In the genomic region with DNA sequence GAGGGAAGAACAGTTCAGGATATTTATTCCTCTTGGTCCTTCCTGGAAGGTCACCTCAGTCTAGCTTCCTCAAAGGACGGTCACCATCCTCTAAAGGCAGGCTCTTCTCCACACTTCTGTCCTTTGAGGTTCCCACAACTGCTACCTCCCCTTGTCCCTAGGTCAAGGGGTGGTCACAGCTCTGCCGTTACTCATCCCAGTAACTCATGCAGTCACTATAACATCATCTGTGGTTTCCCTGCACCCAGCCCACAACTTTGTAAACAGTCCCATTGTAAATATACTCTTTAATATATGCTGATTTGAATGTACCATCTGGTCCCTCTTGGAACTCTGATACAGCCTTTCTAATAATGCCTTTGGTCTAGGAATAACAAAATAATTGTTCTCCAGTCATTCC, we compare ENCODE assay signal across 15 cellular contexts.
DNase-seq lines count a peak whose midpoint lies in the region; ATAC-seq and TF ChIP-seq lines count a peak whose summit lies in the region.
"Had no signal": no experiment of that assay in that cellular context is flagged by ENCODE, and none has a peak within 500 bp of the region (broad histone marks: within the 10 kb centered on the region; RNA-seq: fewer than 3 reads in every experiment).

No MANE protein-coding gene starts in this region.

- intact Hi-C loops in lower lobe of right lung (cut with DNase I) (no loop called here), left lung (cut with DNase I) (no loop called here)

- peak; percentile 23 for DNase-seq in NCI-H2107 treated with DMSO at 0.1 percent for 48 hours (lab: John Stamatoyannopoulos, UW; ENCODE audit: unreplicated experiment)
- no peak for DNase-seq in NCI-H2107 (lab: John Stamatoyannopoulos, UW)
- DNase-seq in DMS 273 (lab: John Stamatoyannopoulos, UW; ENCODE audit: unreplicated experiment), result peak; percentile 51
- peak; percentile 43 for DNase-seq in MG63
- peak; percentile 35 to 69 for DNase-seq in fibroblast of lung (ENCODE audit: low read depth in 2 of 2)
- DNase-seq in lower lobe of right lung, result no peak
- DNase-seq in left lung, result no peak
- DNase-seq in MM.1S, result no peak
- DNase-seq: CD8-positive, alpha-beta T cell; left ventricle myocardium inferior; naive thymus-derived CD8-positive, alpha-beta T cell; NCI-H1105; NCI-H446; upper lobe of right lung had no signal

- no peaks in the 10 kb centered on the region for H3F3A ChIP-seq in MM.1S (ENCODE audit: insufficient read depth, low read length)

- ATAC-seq in lower lobe of right lung (no peak), left lung (no peak)
- ATAC-seq: CD8-positive, alpha-beta T cell; naive thymus-derived CD8-positive, alpha-beta T cell; SK-N-SH treated with all-trans-retinoic acid at 6 μM for 48 hours; upper lobe of right lung had no signal

- H2AFZ ChIP-seq in fibroblast of lung (ENCODE audit: low read length), result no peak overlapping the region
- H2AFZ ChIP-seq in MM.1S (ENCODE audit: low read length), result no peak overlapping the region

- H3K9me3 ChIP-seq in MG63 (no peaks in the 10 kb centered on the region), fibroblast of lung (ENCODE audit: control insufficient read depth, insufficient read depth, low read depth, low read length) (no peaks in the 10 kb centered on the region), lower lobe of right lung (no peaks in the 10 kb centered on the region), left lung (no peaks in the 10 kb centered on the region), MM.1S (replicated peaks; ENCODE audit: insufficient read depth, low read length) (no peaks in the 10 kb centered on the region)
- H3K9me3 ChIP-seq: upper lobe of right lung had no signal

- no peaks in the 10 kb centered on the region for H3K79me2 ChIP-seq in fibroblast of lung (ENCODE audit: control insufficient read depth, insufficient read depth, low read length)
- no peaks in the 10 kb centered on the region for H3K79me2 ChIP-seq in MM.1S (ENCODE audit: low read length)

- no peak overlapping the region for H3K4me3 ChIP-seq in MG63
- H3K4me3 ChIP-seq in fibroblast of lung (replicated peaks in 1 of 4; ENCODE audit: control extremely low read depth in 1 of 4, insufficient read depth in 1 of 4, low read depth in 3 of 4, low read length in 4 of 4), result no peak overlapping the region
- H3K4me3 ChIP-seq in lower lobe of right lung, result no peak overlapping the region
- H3K4me3 ChIP-seq in left lung, result no peak overlapping the region
- no peak overlapping the region for H3K4me3 ChIP-seq in MM.1S (ENCODE audit: low read length)
- H3K4me3 ChIP-seq: left ventricle myocardium inferior, upper lobe of right lung had no signal

- no peak overlapping the region for H3K27ac ChIP-seq in fibroblast of lung (ENCODE audit: insufficient read depth, low read length)
- no peak overlapping the region for H3K27ac ChIP-seq in lower lobe of right lung
- no peak overlapping the region for H3K27ac ChIP-seq in left lung
- H3K27ac ChIP-seq in MM.1S (ENCODE audit: low read length), result no peak overlapping the region
- H3K27ac ChIP-seq: left ventricle myocardium inferior, upper lobe of right lung had no signal

- TF ChIP-seq CTCF in fibroblast of lung (conservative IDR thresholded peaks at IDR 0.05 in 1 of 2, IDR thresholded peaks at IDR 0.05 in 1 of 2; ENCODE audit: low read depth in 1 of 2, low read length in 2 of 2) (no peak), lower lobe of right lung (IDR thresholded peaks at IDR 0.05) (no peak), left lung (IDR thresholded peaks at IDR 0.05) (no peak), MM.1S (IDR thresholded peaks at IDR 0.05; ENCODE audit: low read length) (no peak)

- peaks cover 5% of the 10 kb centered on the region for H3K4me1 ChIP-seq in fibroblast of lung (ENCODE audit: control insufficient read depth, extremely low read depth, insufficient read depth, low read length)
- H3K4me1 ChIP-seq in lower lobe of right lung, result no peaks in the 10 kb centered on the region
- H3K4me1 ChIP-seq in left lung, result no peaks in the 10 kb centered on the region
- H3K4me1 ChIP-seq in MM.1S (ENCODE audit: low read length), result no peaks in the 10 kb centered on the region
- H3K4me1 ChIP-seq: left ventricle myocardium inferior, upper lobe of right lung had no signal

- H3K9ac ChIP-seq in fibroblast of lung (ENCODE audit: insufficient read depth, low read length) (no peak overlapping the region), MM.1S (ENCODE audit: low read length) (no peak overlapping the region)

- H3K27me3 ChIP-seq in MG63, result no peaks in the 10 kb centered on the region
- no peaks in the 10 kb centered on the region for H3K27me3 ChIP-seq in fibroblast of lung (ENCODE audit: control insufficient read depth, insufficient read depth, low read length)
- no peaks in the 10 kb centered on the region for H3K27me3 ChIP-seq in lower lobe of right lung (ENCODE audit: low read depth)
- no peaks in the 10 kb centered on the region for H3K27me3 ChIP-seq in left lung
- no peaks in the 10 kb centered on the region for H3K27me3 ChIP-seq in MM.1S (replicated peaks; ENCODE audit: insufficient read depth, low read length)
- H3K27me3 ChIP-seq: upper lobe of right lung had no signal

- H3K4me2 ChIP-seq in fibroblast of lung (ENCODE audit: extremely low read depth, insufficient read depth, low read length) (peak overlapping the region; percentile 15), MM.1S (ENCODE audit: low read depth, low read length) (no peak overlapping the region)

- H4K20me1 ChIP-seq in fibroblast of lung (ENCODE audit: control insufficient read depth, extremely low read depth, insufficient read depth, low read length), result no peaks in the 10 kb centered on the region
- H4K20me1 ChIP-seq in MM.1S (ENCODE audit: insufficient read depth, low read length), result no peaks in the 10 kb centered on the region

- no peaks in the 10 kb centered on the region for H3K36me3 ChIP-seq in MG63
- no peaks in the 10 kb centered on the region for H3K36me3 ChIP-seq in fibroblast of lung (ENCODE audit: control insufficient read depth, insufficient read depth, low read length)
- no peaks in the 10 kb centered on the region for H3K36me3 ChIP-seq in lower lobe of right lung
- no peaks in the 10 kb centered on the region for H3K36me3 ChIP-seq in left lung
- no peaks in the 10 kb centered on the region for H3K36me3 ChIP-seq in MM.1S (replicated peaks; ENCODE audit: insufficient read depth, low read length)
- H3K36me3 ChIP-seq: left ventricle myocardium inferior, upper lobe of right lung had no signal

- no peaks in the 10 kb centered on the region for H3K9me2 ChIP-seq in MM.1S (replicated peaks; ENCODE audit: insufficient read depth, low read length)

Comparison
In these comparisons a context has a peak if more than half of its experiments do, and no peak if none do; other contexts are left out.
1. DNase-seq: peak in NCI-H2107 treated with DMSO at 0.1 percent for 48 hours (single experiment), DMS 273 (single experiment), MG63 (single experiment) and fibroblast of lung (2 of 2); none in NCI-H2107 (single experiment), lower lobe of right lung (single experiment), left lung (0 of 2) and MM.1S (single experiment).